Comparison of ENCODE assay signal across 27 cellular contexts in the genomic region with DNA sequence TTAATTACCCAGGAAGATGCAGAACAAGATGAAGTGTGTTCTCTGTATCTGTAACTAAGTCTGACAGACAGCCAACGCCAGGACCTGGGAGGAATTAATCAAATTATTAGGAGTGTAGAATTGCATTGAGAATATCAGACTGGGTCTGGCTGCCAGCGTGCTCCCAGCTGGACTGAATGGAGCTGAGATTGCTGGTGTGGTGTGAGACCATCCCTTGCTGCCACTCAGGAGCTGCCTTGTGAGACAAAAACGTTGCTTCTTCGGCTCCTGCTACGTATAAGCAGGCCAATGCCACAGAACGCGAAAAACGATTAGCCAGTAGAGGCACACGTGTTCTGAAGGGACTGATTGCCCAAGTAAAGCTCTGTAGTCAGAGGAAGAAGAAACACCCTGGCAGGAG.
DNase-seq lines count a peak whose midpoint lies in the region; ATAC-seq and TF ChIP-seq lines count a peak whose summit lies in the region.
"Had no signal": no experiment of that assay in that cellular context is flagged by ENCODE, and none has a peak within 500 bp of the region (broad histone marks: within the 10 kb centered on the region; RNA-seq: fewer than 3 reads in every experiment).

No MANE protein-coding gene starts in this region.

- no peak overlapping the region for H3K27ac Mint-ChIP-seq in CD14-positive monocyte
- H3K27ac Mint-ChIP-seq: activated CD4-positive, alpha-beta T cell treated with anti-CD3 and anti-CD28 coated beads for 36 hours; nephron; T-helper 1 cell treated with Interleukin-12 subunit alpha and Interleukin-12 subunit beta and Interleukin-4 antibody, amounts not matched to agents 30 μg/mL and 1 μg/mL, for 36 hours had no signal

- H3K9me3 ChIP-seq in Peyer's patch (no peaks in the 10 kb centered on the region), esophagus muscularis mucosa (peaks cover 0 to 9% (median 8%) of the 10 kb centered on the region in 4 donors)
- H3K9me3 ChIP-seq: MG63, mucosa of descending colon had no signal

- no peaks in the 10 kb centered on the region for H3K36me3 ChIP-seq in Peyer's patch
- H3K36me3 ChIP-seq in esophagus muscularis mucosa: peaks cover 0 to 17% (median 0%) of the 10 kb centered on the region in 4 donors
- H3K36me3 ChIP-seq in brain microvascular endothelial cell (replicated peaks): peaks cover 18% of the 10 kb centered on the region

- DNase-seq in CD14-positive monocyte (ENCODE audit: low spot score): peak; percentile 17
- peak in 2 of 3 donors; percentile 7 to 19 for DNase-seq in Peyer's patch
- peak; percentile 4 for DNase-seq in esophagus muscularis mucosa (ENCODE audit: extremely low spot score)
- DNase-seq in stimulated activated CD8-positive, alpha-beta memory T cell treated with anti-CD3 and anti-CD28 coated beads, Interleukin-4, amount 100 ng/mL, for 48 hours: peak; percentile 12
- no peak for DNase-seq in midbrain (lab: John Stamatoyannopoulos, UW)
- no peak for DNase-seq in brain microvascular endothelial cell
- DNase-seq: activated CD4-positive, alpha-beta T cell treated with anti-CD3 and anti-CD28 coated beads for 36 hours; activated CD8-positive, alpha-beta memory T cell treated with anti-CD3 and anti-CD28 coated beads for 24 hours; activated T-cell treated with anti-CD3 and anti-CD28 coated beads, Interleukin-2, amount 50 U/mL, for 1 hour; cerebellar nuclear complex; H7; MG63; NCI-H1105; NCI-H187 treated with DMSO at 0.1 percent for 48 hours; NCI-H2171; NCI-H526 treated with DMSO at 0.1 percent for 48 hours; NK-92 treated with Interleukin-12 subunit alpha and Interleukin-12 subunit beta, amount 100 ng/mL, for 24 hours; stimulated activated naive CD4-positive, alpha-beta T cell treated with Interleukin-2 at 50 U/mL for 16 hours had no signal

- no peak for TF ChIP-seq EP300 in esophagus muscularis mucosa (IDR thresholded peaks at IDR 0.05)

- H3K4me3 Mint-ChIP-seq in CD14-positive monocyte: no peak overlapping the region
- H3K4me3 Mint-ChIP-seq: activated CD4-positive, alpha-beta T cell treated with anti-CD3 and anti-CD28 coated beads for 36 hours; nephron; T-helper 1 cell treated with Interleukin-12 subunit alpha and Interleukin-12 subunit beta and Interleukin-4 antibody, amounts not matched to agents 30 μg/mL and 1 μg/mL, for 36 hours had no signal

- H3K36me3 Mint-ChIP-seq in CD14-positive monocyte: peaks cover 26 to 34% of the 10 kb centered on the region in 2 donors

- in situ Hi-C loops in brain microvascular endothelial cell (cut with HindIII; ENCODE audit: low pct_ligation_motif_present, low sequenced_read_pairs): no loop called here

- TF ChIP-seq POLR2A in Peyer's patch (IDR thresholded peaks at IDR 0.05): no peak
- TF ChIP-seq POLR2A in esophagus muscularis mucosa (IDR thresholded peaks at IDR 0.05; ENCODE audit: low read depth): no peak

- TF ChIP-seq CTCF in CD14-positive monocyte (IDR thresholded peaks at IDR 0.05) (no peak), Peyer's patch (IDR thresholded peaks at IDR 0.05) (no peak), esophagus muscularis mucosa (IDR thresholded peaks at IDR 0.05) (no peak), brain microvascular endothelial cell (IDR thresholded peaks at IDR 0.05; ENCODE audit: low read depth, low read length, missing control alignments) (no peak)

- H3K9me3 Mint-ChIP-seq in CD14-positive monocyte: peaks cover 0 to 6% (median 2%) of the 10 kb centered on the region in 7 donors
- H3K9me3 Mint-ChIP-seq: T-helper 1 cell treated with Interleukin-12 subunit alpha and Interleukin-12 subunit beta and Interleukin-4 antibody, amounts not matched to agents 30 μg/mL and 1 μg/mL, for 36 hours had no signal

- peaks cover 7% of the 10 kb centered on the region for H3K4me1 Mint-ChIP-seq in CD14-positive monocyte
- H3K4me1 Mint-ChIP-seq: activated CD4-positive, alpha-beta T cell treated with anti-CD3 and anti-CD28 coated beads for 36 hours; nephron had no signal

- no peak overlapping the region for H3K4me3 ChIP-seq in Peyer's patch
- H3K4me3 ChIP-seq in esophagus muscularis mucosa: no peak overlapping the region
- H3K4me3 ChIP-seq in brain microvascular endothelial cell (ENCODE audit: low read depth, low read length): no peak overlapping the region
- H3K4me3 ChIP-seq: BLaER1, lung, MG63, mucosa of descending colon, SK-N-MC, skin epidermis had no signal

- H3K27ac ChIP-seq in Peyer's patch: no peak overlapping the region
- no peak overlapping the region for H3K27ac ChIP-seq in esophagus muscularis mucosa (replicated peaks in 1 of 4)
- no peak overlapping the region for H3K27ac ChIP-seq in brain microvascular endothelial cell
- H3K27ac ChIP-seq: BLaER1, KMS-11, SK-N-MC, skin epidermis had no signal

- H3K27me3 Mint-ChIP-seq in CD14-positive monocyte (ENCODE audit: low read depth in 3 of 3): peaks cover 0 to 4% (median 0%) of the 10 kb centered on the region in 3 donors
- H3K27me3 Mint-ChIP-seq: activated CD4-positive, alpha-beta T cell treated with anti-CD3 and anti-CD28 coated beads for 36 hours had no signal

- 90% methylated on average over 9 of the region's 9 CpGs for WGBS in esophagus muscularis mucosa

- H3K4me1 ChIP-seq in Peyer's patch (no peaks in the 10 kb centered on the region), esophagus muscularis mucosa (no peaks in the 10 kb centered on the region)

- no peak for ATAC-seq in GM19035 (IDR thresholded peaks at IDR 0.05; ENCODE audit: unreplicated experiment)
- ATAC-seq: activated CD4-positive, alpha-beta T cell treated with anti-CD3 and anti-CD28 coated beads for 36 hours; mucosa of descending colon had no signal

- H3K27me3 ChIP-seq in Peyer's patch (no peaks in the 10 kb centered on the region), esophagus muscularis mucosa (no peaks in the 10 kb centered on the region), brain microvascular endothelial cell (replicated peaks) (no peaks in the 10 kb centered on the region)
- H3K27me3 ChIP-seq: BLaER1, MG63 had no signal

- intact Hi-C loops in CD14-positive monocyte (cut with micrococcal nuclease): no loop called here
- intact Hi-C loops in esophagus muscularis mucosa (cut with DNase I): no loop called here

Comparison
In these comparisons a context has a peak if more than half of its experiments do, and no peak if none do; other contexts are left out.
1. DNase-seq: peak in CD14-positive monocyte (single experiment), Peyer's patch (2 of 3), esophagus muscularis mucosa (single experiment) and stimulated activated CD8-positive, alpha-beta memory T cell treated with anti-CD3 and anti-CD28 coated beads, Interleukin-4, amount 100 ng/mL, for 48 hours (single experiment); none in midbrain (single experiment) and brain microvascular endothelial cell (single experiment).